Comparison of ENCODE assay signal across 1 cellular context in genomic region chr1:67579623-67580394, GRCh38.
TF ChIP-seq lines count a peak whose summit lies in the region.

No MANE protein-coding gene starts in this region.

TF ChIP-seq in K562, 482 proteins besides CTCF, POLR2A, EP300 and RAD21 (continued from another document):
- TF ChIP-seq PBX2 (CRISPR knock-in tag; IDR thresholded peaks at IDR 0.05; ENCODE audit: low read depth) (no peak), PBX2 (tag; conservative IDR thresholded peaks at IDR 0.05; ENCODE audit: low read depth) (0 out of 2 replicates have a peak, but pooled peaks have one; percentile 13)
